1 cellular context compared by ENCODE assay signal in genomic region chr2:15559379-15559778, GRCh38.
TF ChIP-seq lines count a peak whose summit lies in the region.

No MANE protein-coding gene starts in this region.

TF ChIP-seq in HepG2, 621 proteins besides CTCF, POLR2A, EP300 and RAD21:
- TF ChIP-seq KAT2B (IDR thresholded peaks at IDR 0.05; ENCODE audit: borderline replicate concordance, low read depth, low read length) (peak; percentile 75), ZNF7 (CRISPR knock-in tag; IDR thresholded peaks at IDR 0.05) (peak; percentile 34; the same call in 1 of the 2 replicates), HNRNPH1 (optimal IDR thresholded peaks at IDR 0.05; ENCODE audit: low read depth, low read length) (no peak), ARID5B (CRISPR knock-in tag; IDR thresholded peaks at IDR 0.05) (no peak)
TF ChIP-seq in HepG2: peak in this region for 2.
